ENCODE assay signal across 1 cellular context in the genomic region with DNA sequence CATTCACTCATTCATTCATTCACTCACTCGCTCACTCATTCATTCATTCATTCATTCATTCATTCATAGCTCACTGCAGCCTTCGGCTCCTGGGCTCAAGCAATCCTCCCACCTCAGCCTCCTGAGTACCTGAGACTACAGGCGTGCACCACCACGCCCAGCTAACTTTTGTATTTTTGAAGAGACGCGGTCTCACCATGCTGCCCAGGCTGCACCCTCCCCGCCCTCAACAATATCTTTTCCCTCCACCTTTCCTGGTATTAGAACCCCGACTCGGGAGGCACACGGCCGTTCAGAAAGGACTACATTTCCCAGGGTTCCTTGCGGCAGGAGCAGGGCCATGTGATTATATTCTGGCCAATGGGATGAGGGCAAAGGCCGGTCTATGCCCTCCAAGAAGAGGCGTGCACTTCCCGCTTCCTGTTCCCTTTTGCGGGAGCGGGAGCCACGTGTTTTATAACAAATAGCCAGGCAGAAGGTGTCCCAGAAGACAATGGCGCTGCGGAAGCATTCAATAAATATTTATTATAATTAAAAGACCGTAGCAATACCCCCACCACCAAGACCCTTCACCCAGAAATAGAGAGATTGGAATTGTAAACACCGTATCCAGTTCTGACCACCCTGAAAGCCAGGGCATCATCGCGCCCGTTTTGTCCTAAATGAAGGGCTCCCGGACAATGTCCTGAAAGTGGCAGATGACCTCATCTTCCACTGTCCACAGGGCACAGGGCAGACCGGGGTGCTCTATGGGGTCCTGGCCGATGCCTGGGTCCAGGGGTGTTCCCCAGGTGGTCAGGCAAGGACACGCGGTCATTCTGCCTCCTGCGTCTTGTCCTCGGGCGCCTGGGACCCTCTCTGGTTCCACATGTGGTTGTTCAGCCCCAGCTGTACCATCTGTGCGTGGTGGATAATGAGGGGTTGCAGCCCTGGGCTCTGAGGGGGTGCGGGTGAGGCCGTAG.
TF ChIP-seq lines count a peak whose summit lies in the region.

No MANE protein-coding gene starts in this region.

TF ChIP-seq in K562, 482 proteins besides CTCF, POLR2A, EP300 and RAD21 (continued from another document):
- TF ChIP-seq, protein P1, sequence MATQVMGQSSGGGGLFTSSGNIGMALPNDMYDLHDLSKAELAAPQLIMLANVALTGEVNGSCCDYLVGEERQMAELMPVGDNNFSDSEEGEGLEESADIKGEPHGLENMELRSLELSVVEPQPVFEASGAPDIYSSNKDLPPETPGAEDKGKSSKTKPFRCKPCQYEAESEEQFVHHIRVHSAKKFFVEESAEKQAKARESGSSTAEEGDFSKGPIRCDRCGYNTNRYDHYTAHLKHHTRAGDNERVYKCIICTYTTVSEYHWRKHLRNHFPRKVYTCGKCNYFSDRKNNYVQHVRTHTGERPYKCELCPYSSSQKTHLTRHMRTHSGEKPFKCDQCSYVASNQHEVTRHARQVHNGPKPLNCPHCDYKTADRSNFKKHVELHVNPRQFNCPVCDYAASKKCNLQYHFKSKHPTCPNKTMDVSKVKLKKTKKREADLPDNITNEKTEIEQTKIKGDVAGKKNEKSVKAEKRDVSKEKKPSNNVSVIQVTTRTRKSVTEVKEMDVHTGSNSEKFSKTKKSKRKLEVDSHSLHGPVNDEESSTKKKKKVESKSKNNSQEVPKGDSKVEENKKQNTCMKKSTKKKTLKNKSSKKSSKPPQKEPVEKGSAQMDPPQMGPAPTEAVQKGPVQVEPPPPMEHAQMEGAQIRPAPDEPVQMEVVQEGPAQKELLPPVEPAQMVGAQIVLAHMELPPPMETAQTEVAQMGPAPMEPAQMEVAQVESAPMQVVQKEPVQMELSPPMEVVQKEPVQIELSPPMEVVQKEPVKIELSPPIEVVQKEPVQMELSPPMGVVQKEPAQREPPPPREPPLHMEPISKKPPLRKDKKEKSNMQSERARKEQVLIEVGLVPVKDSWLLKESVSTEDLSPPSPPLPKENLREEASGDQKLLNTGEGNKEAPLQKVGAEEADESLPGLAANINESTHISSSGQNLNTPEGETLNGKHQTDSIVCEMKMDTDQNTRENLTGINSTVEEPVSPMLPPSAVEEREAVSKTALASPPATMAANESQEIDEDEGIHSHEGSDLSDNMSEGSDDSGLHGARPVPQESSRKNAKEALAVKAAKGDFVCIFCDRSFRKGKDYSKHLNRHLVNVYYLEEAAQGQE (CRISPR knock-in tag; IDR thresholded peaks at IDR 0.05; ENCODE audit: low read depth): 0 out of 2 replicates have a peak, but pooled peaks have one; percentile 26
- TF ChIP-seq NR2C2 (CRISPR knock-in tag; IDR thresholded peaks at IDR 0.05) (no peak), NR2C2 (tag; IDR thresholded peaks at IDR 0.05) (peak; percentile 90), PHF20 (IDR thresholded peaks at IDR 0.05; ENCODE audit: partially characterized antibody) (no peak), ELF1 (tag; IDR thresholded peaks at IDR 0.05) (peak; percentile 96), SUPT5H (IDR thresholded peaks at IDR 0.05) (peak; percentile 57; the same call in 1 of the 2 replicates), ELF4 (CRISPR knock-in tag; IDR thresholded peaks at IDR 0.05) (peak; percentile 45; the same call in 1 of the 2 replicates), POLR2G (IDR thresholded peaks at IDR 0.05; ENCODE audit: low read depth, low read length) (peak; percentile 56), FOXK1 (CRISPR knock-in tag; IDR thresholded peaks at IDR 0.05; ENCODE audit: borderline replicate concordance) (0 out of 2 replicates have a peak, but pooled peaks have one; percentile 38), CBX3 (IDR thresholded peaks at IDR 0.05; ENCODE audit: borderline replicate concordance in 1 of 2, low read length in 2 of 2) (0 out of 3 replicates have a peak, but pooled peaks of 1 of the 2 experiments have one; percentile 49)
- TF ChIP-seq, protein P2, sequence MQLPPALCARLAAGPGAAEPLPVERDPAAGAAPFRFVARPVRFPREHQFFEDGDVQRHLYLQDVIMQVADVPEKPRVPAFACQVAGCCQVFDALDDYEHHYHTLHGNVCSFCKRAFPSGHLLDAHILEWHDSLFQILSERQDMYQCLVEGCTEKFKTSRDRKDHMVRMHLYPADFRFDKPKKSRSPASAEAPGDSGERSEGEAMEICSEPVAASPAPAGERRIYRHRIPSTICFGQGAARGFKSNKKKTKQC (CRISPR knock-in tag; IDR thresholded peaks at IDR 0.05): peak; percentile 60
- TF ChIP-seq, protein P3, sequence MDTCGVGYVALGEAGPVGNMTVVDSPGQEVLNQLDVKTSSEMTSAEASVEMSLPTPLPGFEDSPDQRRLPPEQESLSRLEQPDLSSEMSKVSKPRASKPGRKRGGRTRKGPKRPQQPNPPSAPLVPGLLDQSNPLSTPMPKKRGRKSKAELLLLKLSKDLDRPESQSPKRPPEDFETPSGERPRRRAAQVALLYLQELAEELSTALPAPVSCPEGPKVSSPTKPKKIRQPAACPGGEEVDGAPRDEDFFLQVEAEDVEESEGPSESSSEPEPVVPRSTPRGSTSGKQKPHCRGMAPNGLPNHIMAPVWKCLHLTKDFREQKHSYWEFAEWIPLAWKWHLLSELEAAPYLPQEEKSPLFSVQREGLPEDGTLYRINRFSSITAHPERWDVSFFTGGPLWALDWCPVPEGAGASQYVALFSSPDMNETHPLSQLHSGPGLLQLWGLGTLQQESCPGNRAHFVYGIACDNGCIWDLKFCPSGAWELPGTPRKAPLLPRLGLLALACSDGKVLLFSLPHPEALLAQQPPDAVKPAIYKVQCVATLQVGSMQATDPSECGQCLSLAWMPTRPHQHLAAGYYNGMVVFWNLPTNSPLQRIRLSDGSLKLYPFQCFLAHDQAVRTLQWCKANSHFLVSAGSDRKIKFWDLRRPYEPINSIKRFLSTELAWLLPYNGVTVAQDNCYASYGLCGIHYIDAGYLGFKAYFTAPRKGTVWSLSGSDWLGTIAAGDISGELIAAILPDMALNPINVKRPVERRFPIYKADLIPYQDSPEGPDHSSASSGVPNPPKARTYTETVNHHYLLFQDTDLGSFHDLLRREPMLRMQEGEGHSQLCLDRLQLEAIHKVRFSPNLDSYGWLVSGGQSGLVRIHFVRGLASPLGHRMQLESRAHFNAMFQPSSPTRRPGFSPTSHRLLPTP (IDR thresholded peaks at IDR 0.05; ENCODE audit: borderline replicate concordance, extremely low read depth, insufficient read length): no peak
- TF ChIP-seq, protein P4, sequence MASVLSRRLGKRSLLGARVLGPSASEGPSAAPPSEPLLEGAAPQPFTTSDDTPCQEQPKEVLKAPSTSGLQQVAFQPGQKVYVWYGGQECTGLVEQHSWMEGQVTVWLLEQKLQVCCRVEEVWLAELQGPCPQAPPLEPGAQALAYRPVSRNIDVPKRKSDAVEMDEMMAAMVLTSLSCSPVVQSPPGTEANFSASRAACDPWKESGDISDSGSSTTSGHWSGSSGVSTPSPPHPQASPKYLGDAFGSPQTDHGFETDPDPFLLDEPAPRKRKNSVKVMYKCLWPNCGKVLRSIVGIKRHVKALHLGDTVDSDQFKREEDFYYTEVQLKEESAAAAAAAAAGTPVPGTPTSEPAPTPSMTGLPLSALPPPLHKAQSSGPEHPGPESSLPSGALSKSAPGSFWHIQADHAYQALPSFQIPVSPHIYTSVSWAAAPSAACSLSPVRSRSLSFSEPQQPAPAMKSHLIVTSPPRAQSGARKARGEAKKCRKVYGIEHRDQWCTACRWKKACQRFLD (CRISPR knock-in tag; IDR thresholded peaks at IDR 0.05): peak; percentile 57; the same call in 1 of the 2 replicates
